ENCODE assay signal across 20 cellular contexts in genomic region chr6:86276056-86276455, GRCh38.
"Had no signal": no experiment of that assay in that cellular context is flagged by ENCODE, and none has a peak within 500 bp of the region (broad histone marks: within the 10 kb centered on the region; RNA-seq: fewer than 3 reads in every experiment).

No MANE protein-coding gene starts in this region.

- DNase-seq: dermis blood vessel endothelial cell; dorsolateral prefrontal cortex; effector CD4-positive, alpha-beta T cell; effector memory CD4-positive, alpha-beta T cell; foreskin keratinocyte; heart left ventricle; hypothalamus; immature natural killer cell; islet precursor cell; kidney glomerular epithelial cell; left cardiac atrium; left lung; left ventricle myocardium superior; lower lobe of right lung; mesenchymal stem cell had no signal

- H3K27ac Mint-ChIP-seq: immature natural killer cell, mesothelial cell of epicardium had no signal

- H3K4me3 Mint-ChIP-seq: immature natural killer cell, mesothelial cell of epicardium had no signal

- H3K4me2 ChIP-seq: hepatocyte had no signal

- H3K9me3 ChIP-seq: esophagus muscularis mucosa, gastroesophageal sphincter, lower lobe of right lung had no signal

- H3K36me3 ChIP-seq: esophagus muscularis mucosa, gastroesophageal sphincter, heart left ventricle, left lung, lower lobe of right lung had no signal

- H3K4me3 ChIP-seq: coronary artery, dorsolateral prefrontal cortex, esophagus muscularis mucosa, gastroesophageal sphincter, heart left ventricle, hepatocyte, left lung, lower lobe of right lung had no signal

- ATAC-seq: foreskin keratinocyte, gastroesophageal sphincter, heart left ventricle, left cardiac atrium, left lung, left ventricle myocardium superior, lower lobe of right lung had no signal

- H2AFZ ChIP-seq: hepatocyte had no signal

- H3K4me1 Mint-ChIP-seq: immature natural killer cell, mesothelial cell of epicardium had no signal

- H3K27ac ChIP-seq: coronary artery, dorsolateral prefrontal cortex, esophagus muscularis mucosa, foreskin keratinocyte, gastroesophageal sphincter, heart left ventricle, hepatocyte, left lung, lower lobe of right lung had no signal

- H3K27me3 ChIP-seq: dorsolateral prefrontal cortex, esophagus muscularis mucosa, foreskin keratinocyte, gastroesophageal sphincter, heart left ventricle, hepatocyte, left lung had no signal

- H3K79me2 ChIP-seq: hepatocyte had no signal

- H3K4me1 ChIP-seq: esophagus muscularis mucosa, foreskin keratinocyte, gastroesophageal sphincter, heart left ventricle, left lung, lower lobe of right lung had no signal

- H3K36me3 Mint-ChIP-seq: immature natural killer cell, mesothelial cell of epicardium had no signal
